ENCODE assay signal across 8 cellular contexts in genomic region chr20:44646023-44646640, GRCh38. TPM values are rescaled to one million over a fixed set of nuclear protein-coding genes. Genes with fewer than 3 reads are reported as not detected.
A peak's percentile ranks its signal among the peaks of the same experiment; 100 is the strongest.
DNase-seq lines count a peak whose midpoint lies in the region; ATAC-seq lines count a peak whose summit lies in the region.

No MANE protein-coding gene starts in this region.

- peak overlapping the region; percentile 78 to 83 for H3K27ac Mint-ChIP-seq in stimulated activated naive CD8-positive, alpha-beta T cell treated with anti-CD3 and anti-CD28 coated beads, Interleukin-15, amount 100 ng/mL, for 72 hours

- peaks cover 99% of the 10 kb centered on the region for H3K4me1 Mint-ChIP-seq in stimulated activated naive CD8-positive, alpha-beta T cell treated with anti-CD3 and anti-CD28 coated beads, Interleukin-15, amount 100 ng/mL, for 72 hours

- no peaks in the 10 kb centered on the region for H3K27me3 Mint-ChIP-seq in stimulated activated naive CD8-positive, alpha-beta T cell treated with anti-CD3 and anti-CD28 coated beads, Interleukin-15, amount 100 ng/mL, for 72 hours

- peaks cover 0 to 3% of the 10 kb centered on the region in 2 donors for H3K9me3 Mint-ChIP-seq in stimulated activated naive CD8-positive, alpha-beta T cell treated with anti-CD3 and anti-CD28 coated beads, Interleukin-15, amount 100 ng/mL, for 72 hours

- ATAC-seq in GM21447 (IDR thresholded peaks at IDR 0.05; ENCODE audit: unreplicated experiment) (peak; percentile 35), GM18519 (IDR thresholded peaks at IDR 0.05; ENCODE audit: low FRiP score, unreplicated experiment) (no peak)
- ATAC-seq in stimulated activated naive CD8-positive, alpha-beta T cell treated with anti-CD3 and anti-CD28 coated beads, Interleukin-15, amount 100 ng/mL, for 72 hours, result peak; percentile 62

- intact Hi-C loops in posterior vena cava (cut with DNase I), result no loop called here

- peak; percentile 28 for DNase-seq in EH (ENCODE audit: low read depth)
- DNase-seq in NOMO-1 (lab: John Stamatoyannopoulos, UW; ENCODE audit: unreplicated experiment in 2 of 2), result peak; percentile 85 to 92
- DNase-seq in central memory CD4-positive, alpha-beta T cell, result peak; percentile 33
- peak in 1 of 2 donors; percentile 54 for DNase-seq in stimulated activated naive CD8-positive, alpha-beta T cell treated with anti-CD3 and anti-CD28 coated beads, Interleukin-15, amount 100 ng/mL, for 72 hours
- no peak for DNase-seq in posterior vena cava (ENCODE audit: low spot score)
- no peak for DNase-seq in COLO829 (ENCODE audit: low spot score)

- peak overlapping the region; percentile 39 to 67 for H3K4me3 Mint-ChIP-seq in stimulated activated naive CD8-positive, alpha-beta T cell treated with anti-CD3 and anti-CD28 coated beads, Interleukin-15, amount 100 ng/mL, for 72 hours

RNA-seq across cellular contexts. Expression of gene ADA, which starts 5.4 kb away (rescaled TPM):
- 10 to 100 TPM; 11.0 to 17.7 TPM for total RNA-seq in posterior vena cava

Comparison
In these comparisons a context has a peak if more than half of its experiments do, and no peak if none do; other contexts are left out.
1. DNase-seq: peak in EH (single experiment), NOMO-1 (2 of 2) and central memory CD4-positive, alpha-beta T cell (single experiment); none in posterior vena cava (single experiment) and COLO829 (single experiment).